Comparison of ENCODE assay signal across 32 cellular contexts in genomic region chr16:23833504-23833903, GRCh38. TPM values are rescaled to one million over a fixed set of nuclear protein-coding genes. Genes with fewer than 3 reads are reported as not detected.
"Had no signal": no experiment of that assay in that cellular context is flagged by ENCODE, and none has a peak within 500 bp of the region (broad histone marks: within the 10 kb centered on the region; RNA-seq: fewer than 3 reads in every experiment).

No MANE protein-coding gene starts in this region.

- H3K36me3 ChIP-seq: esophagus muscularis mucosa, esophagus squamous epithelium, gastrocnemius medialis, gastroesophageal sphincter, heart left ventricle, heart right ventricle had no signal

- H2AFZ ChIP-seq: hepatocyte had no signal

- H3K4me3 ChIP-seq: coronary artery, dorsolateral prefrontal cortex, esophagus muscularis mucosa, esophagus squamous epithelium, gastrocnemius medialis, gastroesophageal sphincter, heart left ventricle, heart right ventricle, hepatocyte had no signal

- H3K9me3 Mint-ChIP-seq: effector memory CD8-positive, alpha-beta T cell had no signal

- ATAC-seq: effector memory CD8-positive, alpha-beta T cell; esophagus mucosa; foreskin keratinocyte; gastrocnemius medialis; gastroesophageal sphincter; heart left ventricle; heart right ventricle had no signal

- H3K27ac ChIP-seq: coronary artery, dorsolateral prefrontal cortex, epithelial cell of prostate, esophagus muscularis mucosa, esophagus squamous epithelium, foreskin keratinocyte, gastrocnemius medialis, gastroesophageal sphincter, heart left ventricle, heart right ventricle, hepatocyte had no signal

- DNase-seq: cortex of kidney; dermis blood vessel endothelial cell; dorsolateral prefrontal cortex; effector CD4-positive, alpha-beta T cell; effector CD8-positive, alpha-beta T cell; effector memory CD4-positive, alpha-beta T cell; effector memory CD8-positive, alpha-beta T cell; endodermal cell; esophagus squamous epithelium; foreskin fibroblast; foreskin keratinocyte; foreskin melanocyte; gastrocnemius medialis; glutamatergic neuron; heart left ventricle; heart right ventricle; hippocampal formation had no signal

- H3K79me2 ChIP-seq: hepatocyte had no signal

- FAIRE-seq: endometrium, endothelial cell of umbilical vein, frontal cortex had no signal

- H3K27ac Mint-ChIP-seq: dendritic cell treated with granulocyte-macrophage colony-stimulating factor and Interleukin-4, amounts not matched to agents 40 ng/mL and 50 ng/mL, for 4 days; effector memory CD8-positive, alpha-beta T cell; endodermal cell had no signal

- H3K4me3 Mint-ChIP-seq: dendritic cell treated with granulocyte-macrophage colony-stimulating factor and Interleukin-4, amounts not matched to agents 40 ng/mL and 50 ng/mL, for 4 days; endodermal cell had no signal

- H3K9me3 ChIP-seq: gastrocnemius medialis had no signal

- H3K27me3 Mint-ChIP-seq: effector memory CD8-positive, alpha-beta T cell had no signal

- H3K4me2 ChIP-seq: hepatocyte had no signal

- H3K4me1 ChIP-seq: foreskin keratinocyte, gastrocnemius medialis had no signal

RNA-seq across cellular contexts. Expression of gene PRKCB, which starts 2.3 kb away (rescaled TPM):
- total RNA-seq: dermis blood vessel endothelial cell, dermis microvascular lymphatic vessel endothelial cell, endothelial cell of umbilical vein, epithelial cell of proximal tubule, fibroblast of lung, fibroblast of villous mesenchyme, foreskin keratinocyte, glomerular endothelial cell had no signal
- polyA plus RNA-seq: foreskin keratinocyte had no signal
